Comparison of ENCODE assay signal across 8 cellular contexts in genomic region chr2:1742680-1743395, GRCh38. TPM values are rescaled to one million over a fixed set of nuclear protein-coding genes. Genes with fewer than 3 reads are reported as not detected.
DNase-seq lines count a peak whose midpoint lies in the region; ATAC-seq and TF ChIP-seq lines count a peak whose summit lies in the region.

No MANE protein-coding gene starts in this region.

- intact Hi-C loops in posterior vena cava (cut with DNase I) = loop anchor here (10.0 kb wide), 3 partner anchors 68 to 148 kb away; no protein-coding TSS in a partner anchor

- peaks cover 6% of the 10 kb centered on the region for H3K4me1 ChIP-seq in hepatocyte (ENCODE audit: insufficient read depth)

- peaks cover 62% of the 10 kb centered on the region for H3K79me2 ChIP-seq in hepatocyte

- TF ChIP-seq CTCF in AG09319 (IDR thresholded peaks at IDR 0.05; ENCODE audit: low read depth, low read length) = peak; percentile 68
- TF ChIP-seq CTCF in LNCaP clone FGC (IDR thresholded peaks at IDR 0.05; ENCODE audit: control insufficient read depth, extremely low read depth, insufficient read depth) = peak; percentile 43
- TF ChIP-seq CTCF in hepatocyte (IDR thresholded peaks at IDR 0.05; ENCODE audit: poor library complexity) = peak; percentile 67

- in situ Hi-C loops in KBM-7 (cut with MboI; ENCODE audit: low pct_unique_long_range_greater_than_20kb, low sequenced_read_pairs) = no loop called here

- H3K4me2 ChIP-seq in hepatocyte = peak overlapping the region; percentile 84

- peaks cover 22% of the 10 kb centered on the region for H4K20me1 ChIP-seq in hepatocyte (ENCODE audit: insufficient read depth, poor library complexity, severe bottlenecking)

- H3K27ac ChIP-seq in hepatocyte = peak overlapping the region; percentile 98

- H3K9me2 ChIP-seq in hepatocyte (replicated peaks; ENCODE audit: insufficient read depth) = no peaks in the 10 kb centered on the region

- peaks cover 10% of the 10 kb centered on the region for H3K27me3 ChIP-seq in hepatocyte

- no peaks in the 10 kb centered on the region for H3K9me3 ChIP-seq in hepatocyte (ENCODE audit: low read depth)

- no peaks in the 10 kb centered on the region for H3K36me3 ChIP-seq in hepatocyte (replicated peaks; ENCODE audit: insufficient read depth, low read depth)

- DNase-seq in AG09319 (ENCODE audit: extremely low read depth, low read depth) = peak; percentile 62
- DNase-seq in LNCaP clone FGC (ENCODE audit: low read depth) = peak; percentile 15
- DNase-seq in astrocyte of the hippocampus (ENCODE audit: low read depth, low spot score) = peak; percentile 97
- DNase-seq in hepatocyte (ENCODE audit: low spot score) = peak; percentile 88
- peak; percentile 94 for DNase-seq in posterior vena cava (ENCODE audit: low spot score)
- no peak for DNase-seq in COR-L47 (lab: John Stamatoyannopoulos, UW)
- DNase-seq in KBM-7 = no peak

- peak overlapping the region; percentile 61 for H2AFZ ChIP-seq in hepatocyte

- WGBS in hepatocyte (ENCODE audit: low lambda C conversion rate, missing lambda C conversion rate) = 2% methylated on average over 53 of the region's 54 CpGs

- ATAC-seq in GM21515 (IDR thresholded peaks at IDR 0.05; ENCODE audit: unreplicated experiment) = no peak

- H3K4me3 ChIP-seq in LNCaP clone FGC (ENCODE audit: low read depth, low read length) (peak overlapping the region; percentile 46), hepatocyte (peak overlapping the region; percentile 90)

RNA-seq across cellular contexts. Expression of gene PXDN, which starts 1.5 kb away (rescaled TPM):
- total RNA-seq in hepatocyte = 78.8 and 107 TPM in 2 replicates
- polyA plus RNA-seq in hepatocyte = 110 and 118 TPM in 2 replicates
- total RNA-seq in posterior vena cava = 10 to 100 TPM; 75.3 to 85.8 TPM

Comparison
In these comparisons a context has a peak if more than half of its experiments do, and no peak if none do; other contexts are left out.
1. DNase-seq: peak in AG09319 (single experiment), LNCaP clone FGC (single experiment), astrocyte of the hippocampus (single experiment), hepatocyte (single experiment) and posterior vena cava (single experiment); none in COR-L47 (single experiment) and KBM-7 (single experiment).
2. Peak in every context shown above with its lines, with median percentiles within 50 percentile points of each other: CTCF ChIP-seq.